In the genomic region with DNA sequence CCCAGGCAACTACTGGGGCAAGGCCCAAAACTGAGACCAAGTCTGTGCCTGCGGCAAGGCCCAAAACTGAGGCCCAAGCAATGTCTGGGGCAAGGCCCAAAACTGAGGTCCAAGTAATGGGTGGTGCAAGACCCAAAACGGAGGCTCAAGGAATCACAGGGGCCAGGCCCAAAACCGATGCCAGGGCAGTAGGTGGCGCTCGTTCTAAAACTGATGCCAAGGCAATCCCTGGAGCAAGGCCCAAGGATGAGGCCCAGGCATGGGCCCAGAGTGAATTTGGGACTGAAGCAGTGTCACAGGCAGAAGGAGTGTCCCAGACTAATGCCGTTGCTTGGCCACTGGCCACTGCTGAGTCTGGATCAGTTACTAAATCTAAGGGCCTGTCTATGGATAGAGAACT, we compare ENCODE assay signal across 1 cellular context.
TF ChIP-seq lines count a peak whose summit lies in the region.

No MANE protein-coding gene starts in this region.

TF ChIP-seq in WTC11, 78 proteins besides CTCF, POLR2A, EP300 and RAD21 (continued from another document):
- TF ChIP-seq RELA (CRISPR knock-in tag; IDR thresholded peaks at IDR 0.05; ENCODE audit: borderline replicate concordance), result no peak
